7 cellular contexts compared by ENCODE assay signal in the genomic region with DNA sequence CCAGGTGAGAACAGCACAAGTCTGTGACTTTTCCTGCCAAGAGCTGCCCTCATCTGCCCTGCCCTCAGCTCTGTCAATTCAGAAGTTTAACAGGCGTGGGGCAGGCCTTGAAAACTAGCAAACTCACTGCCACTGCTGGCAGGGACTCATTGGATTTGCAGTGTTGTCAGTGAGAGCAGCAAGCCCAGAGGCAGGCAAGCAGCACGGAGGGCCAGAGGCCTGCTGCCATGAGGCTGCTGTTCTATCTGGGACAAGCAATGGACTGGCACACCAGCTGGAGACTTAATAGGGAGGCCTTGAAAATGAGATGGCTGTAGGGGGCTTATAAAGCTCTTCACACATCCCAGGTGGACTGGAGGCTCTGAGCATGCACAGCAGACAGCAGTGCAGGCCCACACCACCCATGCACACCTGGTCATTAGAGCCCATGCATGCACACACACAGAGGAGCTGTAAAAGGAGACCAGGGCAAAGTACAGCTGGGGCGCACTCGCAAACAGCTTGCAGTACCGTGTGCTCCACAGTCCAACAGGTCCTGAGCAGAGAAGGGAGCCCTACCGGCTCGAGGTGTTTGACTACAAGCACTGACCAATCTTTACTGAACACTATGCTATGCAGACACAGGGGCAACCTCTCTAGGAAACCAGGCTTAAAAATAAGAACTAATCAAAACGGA. TPM values are rescaled to one million over a fixed set of nuclear protein-coding genes. Genes with fewer than 3 reads are reported as not detected.
DNase-seq lines count a peak whose midpoint lies in the region; ATAC-seq and TF ChIP-seq lines count a peak whose summit lies in the region.

No MANE protein-coding gene starts in this region.

- peaks cover 9% of the 10 kb centered on the region for H3K27me3 Mint-ChIP-seq in HFFc6 (ENCODE audit: insufficient read depth)
- no peaks in the 10 kb centered on the region for H3K27me3 Mint-ChIP-seq in activated T-helper 17 cell treated with anti-CD3 and anti-CD28 coated beads, Interleukin-2, amount 50 U/mL, for 72 hours

- H3K27ac Mint-ChIP-seq in HFFc6 = no peak overlapping the region
- peak overlapping the region; percentile 47 for H3K27ac Mint-ChIP-seq in activated T-helper 17 cell treated with anti-CD3 and anti-CD28 coated beads, Interleukin-2, amount 50 U/mL, for 72 hours

- H3K4me1 Mint-ChIP-seq in HFFc6 (ENCODE audit: low read depth) = 0 out of 2 replicates have a peak, but pooled peaks cover 6% of the 10 kb centered on the region
- peaks cover 42% of the 10 kb centered on the region for H3K4me1 Mint-ChIP-seq in activated T-helper 17 cell treated with anti-CD3 and anti-CD28 coated beads, Interleukin-2, amount 50 U/mL, for 72 hours

- H3K9me3 Mint-ChIP-seq in HFFc6 = no peaks in the 10 kb centered on the region
- H3K9me3 Mint-ChIP-seq in activated T-helper 17 cell treated with anti-CD3 and anti-CD28 coated beads, Interleukin-2, amount 50 U/mL, for 72 hours = no peaks in the 10 kb centered on the region

- no peak for DNase-seq in HFFc6
- DNase-seq in kidney tubule cell (ENCODE audit: low spot score) = peak; percentile 22
- DNase-seq in NOMO-1 (lab: John Stamatoyannopoulos, UW; ENCODE audit: unreplicated experiment in 2 of 2) = no peak
- no peak for DNase-seq in NCI-H1417 (lab: John Stamatoyannopoulos, UW)
- no peak for DNase-seq in hepatic stellate cell (ENCODE audit: low spot score)

- no peak overlapping the region for H3K4me3 ChIP-seq in skin epidermis

- peak overlapping the region; percentile 38; the same call in 1 of the 2 replicates for H3K4me3 Mint-ChIP-seq in HFFc6
- H3K4me3 Mint-ChIP-seq in activated T-helper 17 cell treated with anti-CD3 and anti-CD28 coated beads, Interleukin-2, amount 50 U/mL, for 72 hours = peak overlapping the region; percentile 67

- ATAC-seq in activated T-helper 17 cell treated with anti-CD3 and anti-CD28 coated beads, Interleukin-2, amount 50 U/mL, for 72 hours (replicated peaks) = peak; percentile 33

- no peaks in the 10 kb centered on the region for H3K36me3 Mint-ChIP-seq in HFFc6 (ENCODE audit: low read depth)
- peaks cover 10% of the 10 kb centered on the region for H3K36me3 Mint-ChIP-seq in activated T-helper 17 cell treated with anti-CD3 and anti-CD28 coated beads, Interleukin-2, amount 50 U/mL, for 72 hours (ENCODE audit: low read depth)

- H3K27ac ChIP-seq in skin epidermis = peak overlapping the region in 13 of 21 experiments; percentile 1 to 56 (median 25)

- TF ChIP-seq CTCF in HFFc6 (IDR thresholded peaks at IDR 0.05) = no peak

RNA-seq across cellular contexts. Expression of gene MGAT4A, which starts 28.7 kb away (rescaled TPM):
- total RNA-seq in HFFc6 (2021; fragmentation: NEBNext Ultra II Directional; extraction: Animal tissue kit (Norgen Biotek cat#: 25700)) = under 1 TPM in 1 of 6 experiments, not detected in 5; 0.14 TPM
- 10 to 100 TPM; 79.7 to 99.0 TPM for total RNA-seq in activated T-helper 17 cell treated with anti-CD3 and anti-CD28 coated beads, Interleukin-2, amount 50 U/mL, for 72 hours

Comparison
In these comparisons a context has a peak if more than half of its experiments do, and no peak if none do; other contexts are left out.
1. RNA of gene MGAT4A, which starts 28.7 kb away (total RNA-seq): 79.7 to 99.0 TPM in activated T-helper 17 cell treated with anti-CD3 and anti-CD28 coated beads, Interleukin-2, amount 50 U/mL, for 72 hours; 0.14 TPM in HFFc6; every median in the first group is over 10 times any median in the second.